In genomic region chr3:52483577-52484495, GRCh38 we compare ENCODE assay signal across 1 cellular context.
TF ChIP-seq lines count a peak whose summit lies in the region.

No MANE protein-coding gene starts in this region.

TF ChIP-seq in IMR-90, 13 proteins besides CTCF, POLR2A, EP300 and RAD21 (continued from another document):
- TF ChIP-seq ELK1 (IDR thresholded peaks at IDR 0.05; ENCODE audit: borderline replicate concordance, low read depth, low read length) (no peak), MAFK (IDR thresholded peaks at IDR 0.05; ENCODE audit: low read depth, low read length) (no peak), USF2 (IDR thresholded peaks at IDR 0.05; ENCODE audit: low read depth, low read length) (no peak)
TF ChIP-seq in IMR-90: peak in this region for 1.
